Comparison of ENCODE assay signal across 1 cellular context in the genomic region with DNA sequence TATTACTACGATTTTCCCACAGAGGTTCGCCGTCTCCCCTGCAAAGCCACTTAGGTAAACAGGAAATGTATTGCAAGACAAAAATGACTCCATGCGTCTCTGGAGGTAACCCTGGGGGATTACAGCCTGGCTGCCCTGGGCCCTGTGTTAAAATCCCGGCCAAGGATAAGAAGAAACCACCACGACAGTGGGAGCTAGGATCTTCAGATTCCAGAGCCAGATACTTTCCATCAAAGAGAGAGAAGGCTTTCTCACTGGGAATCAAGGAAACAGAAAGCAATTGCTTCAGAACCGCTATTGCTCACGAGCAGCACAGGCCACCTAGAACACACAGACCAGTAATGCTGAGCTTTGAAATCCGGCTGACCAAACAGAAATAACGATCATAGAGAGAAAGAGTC.
TF ChIP-seq lines count a peak whose summit lies in the region.

No MANE protein-coding gene starts in this region.

TF ChIP-seq in GM23338, 12 proteins besides CTCF, POLR2A, EP300 and RAD21 (continued from another document):
- TF ChIP-seq, protein P1, sequence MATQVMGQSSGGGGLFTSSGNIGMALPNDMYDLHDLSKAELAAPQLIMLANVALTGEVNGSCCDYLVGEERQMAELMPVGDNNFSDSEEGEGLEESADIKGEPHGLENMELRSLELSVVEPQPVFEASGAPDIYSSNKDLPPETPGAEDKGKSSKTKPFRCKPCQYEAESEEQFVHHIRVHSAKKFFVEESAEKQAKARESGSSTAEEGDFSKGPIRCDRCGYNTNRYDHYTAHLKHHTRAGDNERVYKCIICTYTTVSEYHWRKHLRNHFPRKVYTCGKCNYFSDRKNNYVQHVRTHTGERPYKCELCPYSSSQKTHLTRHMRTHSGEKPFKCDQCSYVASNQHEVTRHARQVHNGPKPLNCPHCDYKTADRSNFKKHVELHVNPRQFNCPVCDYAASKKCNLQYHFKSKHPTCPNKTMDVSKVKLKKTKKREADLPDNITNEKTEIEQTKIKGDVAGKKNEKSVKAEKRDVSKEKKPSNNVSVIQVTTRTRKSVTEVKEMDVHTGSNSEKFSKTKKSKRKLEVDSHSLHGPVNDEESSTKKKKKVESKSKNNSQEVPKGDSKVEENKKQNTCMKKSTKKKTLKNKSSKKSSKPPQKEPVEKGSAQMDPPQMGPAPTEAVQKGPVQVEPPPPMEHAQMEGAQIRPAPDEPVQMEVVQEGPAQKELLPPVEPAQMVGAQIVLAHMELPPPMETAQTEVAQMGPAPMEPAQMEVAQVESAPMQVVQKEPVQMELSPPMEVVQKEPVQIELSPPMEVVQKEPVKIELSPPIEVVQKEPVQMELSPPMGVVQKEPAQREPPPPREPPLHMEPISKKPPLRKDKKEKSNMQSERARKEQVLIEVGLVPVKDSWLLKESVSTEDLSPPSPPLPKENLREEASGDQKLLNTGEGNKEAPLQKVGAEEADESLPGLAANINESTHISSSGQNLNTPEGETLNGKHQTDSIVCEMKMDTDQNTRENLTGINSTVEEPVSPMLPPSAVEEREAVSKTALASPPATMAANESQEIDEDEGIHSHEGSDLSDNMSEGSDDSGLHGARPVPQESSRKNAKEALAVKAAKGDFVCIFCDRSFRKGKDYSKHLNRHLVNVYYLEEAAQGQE (IDR thresholded peaks at IDR 0.05; ENCODE audit: unreplicated experiment) = no peak
- TF ChIP-seq, protein P2, sequence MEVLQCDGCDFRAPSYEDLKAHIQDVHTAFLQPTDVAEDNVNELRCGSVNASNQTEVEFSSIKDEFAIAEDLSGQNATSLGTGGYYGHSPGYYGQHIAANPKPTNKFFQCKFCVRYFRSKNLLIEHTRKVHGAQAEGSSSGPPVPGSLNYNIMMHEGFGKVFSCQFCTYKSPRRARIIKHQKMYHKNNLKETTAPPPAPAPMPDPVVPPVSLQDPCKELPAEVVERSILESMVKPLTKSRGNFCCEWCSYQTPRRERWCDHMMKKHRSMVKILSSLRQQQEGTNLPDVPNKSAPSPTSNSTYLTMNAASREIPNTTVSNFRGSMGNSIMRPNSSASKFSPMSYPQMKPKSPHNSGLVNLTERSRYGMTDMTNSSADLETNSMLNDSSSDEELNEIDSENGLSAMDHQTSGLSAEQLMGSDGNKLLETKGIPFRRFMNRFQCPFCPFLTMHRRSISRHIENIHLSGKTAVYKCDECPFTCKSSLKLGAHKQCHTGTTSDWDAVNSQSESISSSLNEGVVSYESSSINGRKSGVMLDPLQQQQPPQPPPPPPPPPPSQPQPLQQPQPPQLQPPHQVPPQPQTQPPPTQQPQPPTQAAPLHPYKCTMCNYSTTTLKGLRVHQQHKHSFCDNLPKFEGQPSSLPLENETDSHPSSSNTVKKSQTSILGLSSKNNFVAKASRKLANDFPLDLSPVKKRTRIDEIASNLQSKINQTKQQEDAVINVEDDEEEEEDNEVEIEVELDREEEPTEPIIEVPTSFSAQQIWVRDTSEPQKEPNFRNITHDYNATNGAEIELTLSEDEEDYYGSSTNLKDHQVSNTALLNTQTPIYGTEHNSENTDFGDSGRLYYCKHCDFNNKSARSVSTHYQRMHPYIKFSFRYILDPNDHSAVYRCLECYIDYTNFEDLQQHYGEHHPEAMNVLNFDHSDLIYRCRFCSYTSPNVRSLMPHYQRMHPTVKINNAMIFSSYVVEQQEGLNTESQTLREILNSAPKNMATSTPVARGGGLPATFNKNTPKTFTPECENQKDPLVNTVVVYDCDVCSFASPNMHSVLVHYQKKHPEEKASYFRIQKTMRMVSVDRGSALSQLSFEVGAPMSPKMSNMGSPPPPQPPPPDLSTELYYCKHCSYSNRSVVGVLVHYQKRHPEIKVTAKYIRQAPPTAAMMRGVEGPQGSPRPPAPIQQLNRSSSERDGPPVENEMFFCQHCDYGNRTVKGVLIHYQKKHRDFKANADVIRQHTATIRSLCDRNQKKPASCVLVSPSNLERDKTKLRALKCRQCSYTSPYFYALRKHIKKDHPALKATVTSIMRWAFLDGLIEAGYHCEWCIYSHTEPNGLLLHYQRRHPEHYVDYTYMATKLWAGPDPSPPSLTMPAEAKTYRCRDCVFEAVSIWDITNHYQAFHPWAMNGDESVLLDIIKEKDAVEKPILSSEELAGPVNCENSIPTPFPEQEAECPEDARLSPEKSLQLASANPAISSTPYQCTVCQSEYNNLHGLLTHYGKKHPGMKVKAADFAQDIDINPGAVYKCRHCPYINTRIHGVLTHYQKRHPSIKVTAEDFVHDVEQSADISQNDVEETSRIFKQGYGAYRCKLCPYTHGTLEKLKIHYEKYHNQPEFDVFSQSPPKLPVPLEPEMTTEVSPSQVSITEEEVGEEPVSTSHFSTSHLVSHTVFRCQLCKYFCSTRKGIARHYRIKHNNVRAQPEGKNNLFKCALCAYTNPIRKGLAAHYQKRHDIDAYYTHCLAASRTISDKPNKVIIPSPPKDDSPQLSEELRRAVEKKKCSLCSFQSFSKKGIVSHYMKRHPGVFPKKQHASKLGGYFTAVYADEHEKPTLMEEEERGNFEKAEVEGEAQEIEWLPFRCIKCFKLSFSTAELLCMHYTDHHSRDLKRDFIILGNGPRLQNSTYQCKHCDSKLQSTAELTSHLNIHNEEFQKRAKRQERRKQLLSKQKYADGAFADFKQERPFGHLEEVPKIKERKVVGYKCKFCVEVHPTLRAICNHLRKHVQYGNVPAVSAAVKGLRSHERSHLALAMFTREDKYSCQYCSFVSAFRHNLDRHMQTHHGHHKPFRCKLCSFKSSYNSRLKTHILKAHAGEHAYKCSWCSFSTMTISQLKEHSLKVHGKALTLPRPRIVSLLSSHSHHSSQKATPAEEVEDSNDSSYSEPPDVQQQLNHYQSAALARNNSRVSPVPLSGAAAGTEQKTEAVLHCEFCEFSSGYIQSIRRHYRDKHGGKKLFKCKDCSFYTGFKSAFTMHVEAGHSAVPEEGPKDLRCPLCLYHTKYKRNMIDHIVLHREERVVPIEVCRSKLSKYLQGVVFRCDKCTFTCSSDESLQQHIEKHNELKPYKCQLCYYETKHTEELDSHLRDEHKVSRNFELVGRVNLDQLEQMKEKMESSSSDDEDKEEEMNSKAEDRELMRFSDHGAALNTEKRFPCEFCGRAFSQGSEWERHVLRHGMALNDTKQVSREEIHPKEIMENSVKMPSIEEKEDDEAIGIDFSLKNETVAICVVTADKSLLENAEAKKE (CRISPR knock-in tag; IDR thresholded peaks at IDR 0.05) = no peak
- no peak for TF ChIP-seq NANOG (IDR thresholded peaks at IDR 0.05; ENCODE audit: borderline replicate concordance)
- no peak for TF ChIP-seq POLR2AphosphoS5 (IDR thresholded peaks at IDR 0.05; ENCODE audit: low read depth)
